In the genomic region with DNA sequence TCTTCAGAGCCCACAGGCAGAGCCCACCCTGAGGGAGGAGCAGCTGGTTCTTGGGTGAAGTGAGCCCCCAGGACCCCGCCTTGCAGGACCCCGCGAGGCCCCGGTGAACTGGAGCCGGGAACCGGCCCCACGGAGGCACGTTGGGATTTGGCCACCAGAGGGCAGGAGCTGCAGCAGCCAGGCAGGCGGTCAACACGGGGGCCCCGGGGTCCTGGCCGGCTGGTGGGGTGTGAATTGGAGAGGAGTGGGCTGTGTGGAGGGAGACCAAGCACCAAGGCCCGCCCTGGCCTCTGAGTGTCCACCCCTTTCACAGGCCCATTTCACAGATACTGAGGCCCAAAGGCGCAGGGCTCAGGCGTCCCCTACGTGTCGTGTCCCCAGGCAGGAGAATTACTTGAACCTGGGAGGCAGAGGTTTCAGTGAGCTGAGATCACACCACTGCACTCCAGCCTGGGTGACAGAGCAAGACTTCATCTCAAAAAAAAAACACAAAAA, we compare ENCODE assay signal across 8 cellular contexts. TPM values are rescaled to one million over a fixed set of nuclear protein-coding genes. Genes with fewer than 3 reads are reported as not detected.
DNase-seq lines count a peak whose midpoint lies in the region; ATAC-seq and TF ChIP-seq lines count a peak whose summit lies in the region.

No MANE protein-coding gene starts in this region.

- H3K27ac ChIP-seq in VCaP (no peak overlapping the region), hepatocyte (no peak overlapping the region), uterus (no peak overlapping the region)

- TF ChIP-seq POLR2A in uterus (IDR thresholded peaks at IDR 0.05) = no peak

- H3K79me2 ChIP-seq in hepatocyte = no peaks in the 10 kb centered on the region

- H3K4me1 ChIP-seq in hepatocyte (ENCODE audit: insufficient read depth) (peaks cover 3% of the 10 kb centered on the region), uterus (no peaks in the 10 kb centered on the region)

- intact Hi-C loops in uterus (cut with DNase I; ENCODE audit: low total_unique reads) = no loop called here

- no peaks in the 10 kb centered on the region for H3K27me3 ChIP-seq in hepatocyte
- H3K27me3 ChIP-seq in uterus = no peaks in the 10 kb centered on the region

- no peaks in the 10 kb centered on the region for H3K9me2 ChIP-seq in hepatocyte (replicated peaks; ENCODE audit: insufficient read depth)

- DNase-seq in stimulated activated CD4-positive, alpha-beta T cell treated with anti-CD3 and anti-CD28 coated beads, Interleukin-4, amount 100 ng/mL, for 1 hour = peak; percentile 24
- no peak for DNase-seq in stimulated activated CD4-positive, alpha-beta T cell treated with anti-CD3 and anti-CD28 coated beads, Interleukin-12 subunit alpha, Interleukin-12 subunit beta, amount 100 ng/mL, for 4 hours
- DNase-seq in hepatocyte (ENCODE audit: low spot score) (no peak), uterus (no peak), MV-4-11 (lab: John Stamatoyannopoulos, UW) (no peak), HCEC 1CT (no peak)

- ATAC-seq in HG03378 (IDR thresholded peaks at IDR 0.05; ENCODE audit: unreplicated experiment) = no peak

- no peak overlapping the region for H3K4me2 ChIP-seq in hepatocyte

- no peaks in the 10 kb centered on the region for H3K9me3 ChIP-seq in hepatocyte (ENCODE audit: low read depth)
- no peaks in the 10 kb centered on the region for H3K9me3 ChIP-seq in uterus

- TF ChIP-seq CTCF in VCaP (conservative IDR thresholded peaks at IDR 0.05) (peak; percentile 63), hepatocyte (IDR thresholded peaks at IDR 0.05; ENCODE audit: poor library complexity) (peak; percentile 64), uterus (IDR thresholded peaks at IDR 0.05) (peak in 3 of 4 experiments; percentile 30 to 41 (median 40))

- H2AFZ ChIP-seq in hepatocyte = no peak overlapping the region

- WGBS in hepatocyte (ENCODE audit: low lambda C conversion rate, missing lambda C conversion rate) = 55% methylated on average over 17 of the region's 17 CpGs

- H4K20me1 ChIP-seq in hepatocyte (ENCODE audit: insufficient read depth, poor library complexity, severe bottlenecking) = no peaks in the 10 kb centered on the region

- H3K36me3 ChIP-seq in hepatocyte (replicated peaks; ENCODE audit: insufficient read depth, low read depth) (no peaks in the 10 kb centered on the region), uterus (no peaks in the 10 kb centered on the region)

- H3K4me3 ChIP-seq in hepatocyte (no peak overlapping the region), uterus (no peak overlapping the region)

RNA-seq across cellular contexts. Expression of a gene that starts 2.2 kb away (rescaled TPM):
- total RNA-seq in hepatocyte (48.3 and 52.9 TPM in 2 replicates), uterus (1 to 10 TPM in 2 of 4 donors, not detected in 2; 1.0 to 5.5 TPM)
- 106 and 128 TPM in 2 replicates for polyA plus RNA-seq in hepatocyte

RNA-seq across cellular contexts. Expression of a gene that starts 40.1 kb away (rescaled TPM):
- 6.6 and 8.7 TPM in 2 replicates for total RNA-seq in hepatocyte
- polyA plus RNA-seq in hepatocyte = 24.8 and 32.2 TPM in 2 replicates
- total RNA-seq in uterus = under 1 TPM in 2 of 4 donors, not detected in 2; 0.14 to 0.85 TPM

RNA-seq across cellular contexts. Expression of a gene that starts 41.9 kb away (rescaled TPM):
- total RNA-seq in hepatocyte (73.2 and 78.7 TPM in 2 replicates), uterus (10 to 100 TPM; 26.9 to 84.3 (median 58.7) TPM)
- polyA plus RNA-seq in hepatocyte = 101 and 104 TPM in 2 replicates

RNA-seq across cellular contexts. Expression of a gene that starts 42.0 kb away (rescaled TPM):
- total RNA-seq in hepatocyte = 3.6 and 4.4 TPM in 2 replicates
- polyA plus RNA-seq in hepatocyte = 16.8 and 17.9 TPM in 2 replicates
- total RNA-seq in uterus = 10 to 100 TPM in 1 of 4 donors, 1 to 10 TPM in 2, not detected in 1; 2.6 to 12.2 (median 5.8) TPM

RNA-seq across cellular contexts. Expression of a gene that starts 55.2 kb away (rescaled TPM):
- 4,787 and 7,288 TPM in 2 replicates for total RNA-seq in hepatocyte
- polyA plus RNA-seq in hepatocyte = 1,312 and 1,458 TPM in 2 replicates
- total RNA-seq in uterus = over 10,000 TPM in 1 of 4 donors, 1,000 to 10,000 TPM in 3; 2,633 to 11,472 (median 5,632) TPM
